In the genomic region with DNA sequence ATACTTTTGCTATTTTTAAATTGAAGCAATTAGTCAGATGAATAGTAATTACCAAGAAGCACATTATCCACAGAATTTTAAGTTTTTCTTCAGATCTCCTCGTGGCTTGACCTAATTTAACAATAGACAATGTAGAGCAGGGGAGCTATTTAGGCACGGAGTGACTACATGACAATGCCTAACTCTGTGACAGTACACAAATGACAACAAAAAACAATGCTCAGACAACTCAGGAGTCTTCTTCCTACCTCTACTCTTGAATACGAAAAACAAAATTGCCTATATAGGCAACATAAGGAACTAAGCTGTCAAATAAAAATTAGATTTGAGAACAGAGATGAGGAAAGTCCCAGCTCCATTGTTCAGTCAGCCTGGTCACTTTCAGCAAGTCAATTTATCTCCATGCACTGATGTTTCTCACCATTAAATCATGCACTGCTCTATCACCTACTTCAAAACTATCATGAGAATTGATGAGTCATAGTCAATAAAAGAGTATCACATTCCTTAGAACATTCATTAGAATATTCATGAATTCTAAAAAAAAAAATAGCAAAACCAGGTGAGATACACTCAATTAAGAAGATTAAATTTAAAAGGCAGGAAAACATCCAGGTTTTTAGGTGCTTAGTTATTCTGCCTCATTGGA, we compare ENCODE assay signal across 8 cellular contexts. TPM values are rescaled to one million over a fixed set of nuclear protein-coding genes. Genes with fewer than 3 reads are reported as not detected.
A peak's percentile ranks its signal among the peaks of the same experiment; 100 is the strongest.
DNase-seq lines count a peak whose midpoint lies in the region; ATAC-seq and TF ChIP-seq lines count a peak whose summit lies in the region.
"Not testable (repeated sequence)": the region's sequence is repeated elsewhere in the genome, so short reads cannot be mapped to it uniquely, and the experiment has no call there.

No MANE protein-coding gene starts in this region.

- not testable (repeated sequence) for TF ChIP-seq CTCF in HEK293 (tag by site-specific recombination; IDR thresholded peaks at IDR 0.05); PC-9 (conservative IDR thresholded peaks at IDR 0.05); neutrophil (IDR thresholded peaks at IDR 0.05)

- H3K4me3 Mint-ChIP-seq in activated T-cell treated with anti-CD3 and anti-CD28 coated beads, Interleukin-2, amount 50 U/mL, for 24 hours = peak overlapping the region; percentile 19
- H3K4me3 Mint-ChIP-seq in activated naive CD8-positive, alpha-beta T cell = peak overlapping the region; percentile 49
- H3K4me3 Mint-ChIP-seq in central memory CD8-positive, alpha-beta T cell; stimulated activated memory B cell treated with anti-CD40 and anti-IgM and Interleukin-4, amounts not matched to agents 10 μg/mL and 1 μg/mL and 100 μg/mL, for 72 hours: not testable (repeated sequence)

- intact Hi-C loops in PC-9 (cut with micrococcal nuclease; ENCODE audit: unreplicated experiment) = not testable (repeated sequence)

- CTCF ChIA-PET in HEK293 (lab: Yijun Ruan, JAX); PC-9 (lab: Charles Lee): not testable (repeated sequence)

- H3K4me1 ChIP-seq in ACC112 (ENCODE audit: control insufficient read depth, insufficient read depth, low read length, unreplicated experiment); HEK293 (ENCODE audit: control insufficient read depth, insufficient read depth, low read length): not testable (repeated sequence)
- H3K4me1 ChIP-seq in PC-9 (replicated peaks; ENCODE audit: insufficient read depth) (peaks cover 21% of the 10 kb centered on the region), neutrophil (ENCODE audit: control insufficient read depth in 1 of 2, insufficient read depth in 1 of 2, low read depth in 1 of 2, low read length in 1 of 2) (peaks cover 40% of the 10 kb centered on the region in 2 experiments)

- DNase-seq in PC-9 = peak; percentile 7 to 71
- DNase-seq in activated T-cell treated with anti-CD3 and anti-CD28 coated beads, Interleukin-2, amount 50 U/mL, for 24 hours; central memory CD8-positive, alpha-beta T cell (ENCODE audit: low spot score in 2 of 2): not testable (repeated sequence)

- not testable (repeated sequence) for H3K9me3 Mint-ChIP-seq in activated T-cell treated with anti-CD3 and anti-CD28 coated beads, Interleukin-2, amount 50 U/mL, for 24 hours; activated naive CD8-positive, alpha-beta T cell (ENCODE audit: low read depth); central memory CD8-positive, alpha-beta T cell; stimulated activated memory B cell treated with anti-CD40 and anti-IgM and Interleukin-4, amounts not matched to agents 10 μg/mL and 1 μg/mL and 100 μg/mL, for 72 hours

- H3K27me3 ChIP-seq in ACC112 (ENCODE audit: insufficient read depth, low read length); PC-9 (ENCODE audit: insufficient read depth, low read depth); neutrophil: not testable (repeated sequence)

- BruUV-seq in PC-9 (replicated peaks; lab: Mats Ljungman, UMichigan) = not testable (repeated sequence)

- ATAC-seq in central memory CD8-positive, alpha-beta T cell (replicated peaks; ENCODE audit: extremely low read depth, poor library complexity, severe bottlenecking); stimulated activated memory B cell treated with anti-CD40 and anti-IgM and Interleukin-4, amounts not matched to agents 10 μg/mL and 1 μg/mL and 100 μg/mL, for 72 hours: not testable (repeated sequence)

- not testable (repeated sequence) for H3K9me2 ChIP-seq in PC-9 (ENCODE audit: insufficient read depth)

- peaks cover 53% of the 10 kb centered on the region for H3K4me1 Mint-ChIP-seq in activated T-cell treated with anti-CD3 and anti-CD28 coated beads, Interleukin-2, amount 50 U/mL, for 24 hours (ENCODE audit: low read depth)
- H3K4me1 Mint-ChIP-seq in activated naive CD8-positive, alpha-beta T cell (ENCODE audit: low read depth) = peaks cover 53% of the 10 kb centered on the region
- peaks cover 38% of the 10 kb centered on the region for H3K4me1 Mint-ChIP-seq in central memory CD8-positive, alpha-beta T cell
- H3K4me1 Mint-ChIP-seq in stimulated activated memory B cell treated with anti-CD40 and anti-IgM and Interleukin-4, amounts not matched to agents 10 μg/mL and 1 μg/mL and 100 μg/mL, for 72 hours = peaks cover 58% of the 10 kb centered on the region

- peak overlapping the region; percentile 34; the same call in 1 of the 2 replicates for H3K27ac ChIP-seq in ACC112 (ENCODE audit: low read depth, low read length)
- H3K27ac ChIP-seq in HEK293 (ENCODE audit: extremely low read depth, low read depth, low read length) = not testable (repeated sequence)
- peak overlapping the region; percentile 97 for H3K27ac ChIP-seq in PC-9
- peak overlapping the region; percentile 53 for H3K27ac ChIP-seq in neutrophil

- not testable (repeated sequence) for H3K9me3 ChIP-seq in HEK293 (ENCODE audit: control insufficient read depth, insufficient read depth, low read depth, low read length); PC-9 (ENCODE audit: insufficient read depth, low read depth); neutrophil

- H3K4me2 ChIP-seq in PC-9 = peak overlapping the region; percentile 70

- not testable (repeated sequence) for H2AFZ ChIP-seq in ACC112 (ENCODE audit: low read length, unreplicated experiment); PC-9

- not testable (repeated sequence) for H4K20me1 ChIP-seq in PC-9 (ENCODE audit: insufficient read depth)

- POLR2A ChIA-PET in HEK293 (lab: Yijun Ruan, JAX); PC-9 (lab: Charles Lee; ENCODE audit: unreplicated experiment): not testable (repeated sequence)

- not testable (repeated sequence) for H3K4me3 ChIP-seq in ACC112 (ENCODE audit: low read depth, low read length); HEK293 (ENCODE audit: low read depth, low read length); neutrophil (ENCODE audit: low read depth in 1 of 2, low read length in 1 of 2)
- H3K4me3 ChIP-seq in PC-9 = peak overlapping the region; percentile 1; the same call in 1 of the 2 replicates

- peaks cover 14% of the 10 kb centered on the region for H3K36me3 Mint-ChIP-seq in activated T-cell treated with anti-CD3 and anti-CD28 coated beads, Interleukin-2, amount 50 U/mL, for 24 hours (ENCODE audit: low read depth)
- H3K36me3 Mint-ChIP-seq in activated naive CD8-positive, alpha-beta T cell; central memory CD8-positive, alpha-beta T cell (ENCODE audit: insufficient read depth); stimulated activated memory B cell treated with anti-CD40 and anti-IgM and Interleukin-4, amounts not matched to agents 10 μg/mL and 1 μg/mL and 100 μg/mL, for 72 hours: not testable (repeated sequence)

- not testable (repeated sequence) for H3F3A ChIP-seq in PC-9 (ENCODE audit: insufficient read depth, low read depth)

- H3K79me2 ChIP-seq in ACC112 (ENCODE audit: control insufficient read depth, insufficient read depth, low read length, unreplicated experiment) (peaks cover 42% of the 10 kb centered on the region), PC-9 (ENCODE audit: low read depth) (peaks cover 79% of the 10 kb centered on the region)

- not testable (repeated sequence) for H3K36me3 ChIP-seq in ACC112 (ENCODE audit: insufficient read depth, low read length); HEK293 (ENCODE audit: control insufficient read depth in 2 of 2, insufficient read depth in 1 of 2, low read length in 2 of 2); PC-9 (ENCODE audit: low read depth); neutrophil

- H3K27me3 Mint-ChIP-seq in activated T-cell treated with anti-CD3 and anti-CD28 coated beads, Interleukin-2, amount 50 U/mL, for 24 hours; activated naive CD8-positive, alpha-beta T cell; central memory CD8-positive, alpha-beta T cell; stimulated activated memory B cell treated with anti-CD40 and anti-IgM and Interleukin-4, amounts not matched to agents 10 μg/mL and 1 μg/mL and 100 μg/mL, for 72 hours: not testable (repeated sequence)

- peak overlapping the region; percentile 72 for H3K27ac Mint-ChIP-seq in activated T-cell treated with anti-CD3 and anti-CD28 coated beads, Interleukin-2, amount 50 U/mL, for 24 hours
- peak overlapping the region; percentile 54 for H3K27ac Mint-ChIP-seq in activated naive CD8-positive, alpha-beta T cell
- peak overlapping the region; percentile 42 for H3K27ac Mint-ChIP-seq in central memory CD8-positive, alpha-beta T cell (ENCODE audit: low read depth)
- peak overlapping the region; percentile 42 for H3K27ac Mint-ChIP-seq in stimulated activated memory B cell treated with anti-CD40 and anti-IgM and Interleukin-4, amounts not matched to agents 10 μg/mL and 1 μg/mL and 100 μg/mL, for 72 hours

TF ChIP-seq in HEK293, 187 proteins besides CTCF, POLR2A, EP300 and RAD21:
- 0 out of 2 replicates have a peak, but pooled peaks have one; percentile 7 for TF ChIP-seq PRDM1 (tag by site-specific recombination; IDR thresholded peaks at IDR 0.05)

RNA-seq across cellular contexts. Expression of gene CTSV, which starts 38.7 kb away (rescaled TPM):
- 47.3 and 65.2 TPM in 2 replicates for total RNA-seq in PC-9 (2021)
